8 cellular contexts compared by ENCODE assay signal in genomic region chr6:34656378-34657036, GRCh38. TPM values are rescaled to one million over a fixed set of nuclear protein-coding genes. Genes with fewer than 3 reads are reported as not detected.
DNase-seq lines count a peak whose midpoint lies in the region; ATAC-seq, FAIRE-seq and TF ChIP-seq lines count a peak whose summit lies in the region.

No MANE protein-coding gene starts in this region.

- peak; percentile 39 for DNase-seq in Calu3
- DNase-seq in GM19239 (ENCODE audit: insufficient read length, low spot score), result peak; percentile 45
- DNase-seq in NCI-H69 (lab: John Stamatoyannopoulos, UW), result peak; percentile 98
- no peak for DNase-seq in left cardiac atrium
- DNase-seq in smooth muscle cell (lab: John Stamatoyannopoulos, UW; ENCODE audit: unreplicated experiment), result no peak
- DNase-seq in activated CD8-positive, alpha-beta memory T cell treated with anti-CD3 and anti-CD28 coated beads, Interleukin-2, amount 50 U/mL, for 4 hours, result no peak

- WGBS in smooth muscle cell (ENCODE audit: low lambda C conversion rate), result 10% methylated on average over 5 of the region's 5 CpGs

- H3K79me2 ChIP-seq in smooth muscle cell (ENCODE audit: low read depth), result peaks cover 67% of the 10 kb centered on the region

- peak overlapping the region; percentile 72 for H3K4me2 ChIP-seq in smooth muscle cell

- no peaks in the 10 kb centered on the region for H3K36me3 ChIP-seq in smooth muscle cell (ENCODE audit: low read depth)

- TF ChIP-seq CTCF in Calu3 (IDR thresholded peaks at IDR 0.05; ENCODE audit: unreplicated experiment), result no peak
- TF ChIP-seq CTCF in smooth muscle cell (IDR thresholded peaks at IDR 0.05; ENCODE audit: borderline replicate concordance, insufficient read depth, poor library complexity, severe bottlenecking), result no peak

- no TSS peak for BruUV-seq in Calu3 (replicated peaks; lab: Mats Ljungman, UMichigan)

- H3K36me3 Mint-ChIP-seq in Calu3 (ENCODE audit: insufficient read depth, unreplicated experiment), result peaks cover 40% of the 10 kb centered on the region
- peaks cover 5% of the 10 kb centered on the region for H3K36me3 Mint-ChIP-seq in activated naive CD8-positive, alpha-beta T cell

- H3K9me3 Mint-ChIP-seq in Calu3 (ENCODE audit: low read depth, unreplicated experiment), result no peaks in the 10 kb centered on the region
- no peaks in the 10 kb centered on the region for H3K9me3 Mint-ChIP-seq in activated naive CD8-positive, alpha-beta T cell (ENCODE audit: low read depth)

- H3K27me3 Mint-ChIP-seq in Calu3 (ENCODE audit: unreplicated experiment), result no peaks in the 10 kb centered on the region
- H3K27me3 Mint-ChIP-seq in activated naive CD8-positive, alpha-beta T cell, result no peaks in the 10 kb centered on the region

- intact Hi-C loops in Calu3 (cut with micrococcal nuclease; ENCODE audit: unreplicated experiment) (loop anchor here (5.0 kb wide), 1 partner anchor 36 kb away; no protein-coding TSS in a partner anchor), left cardiac atrium (cut with DNase I) (no loop called here)

- peaks cover 42% of the 10 kb centered on the region for H3K4me1 Mint-ChIP-seq in Calu3 (ENCODE audit: low read depth, unreplicated experiment)
- H3K4me1 Mint-ChIP-seq in activated naive CD8-positive, alpha-beta T cell (ENCODE audit: low read depth), result peaks cover 58% of the 10 kb centered on the region

- peak; percentile 91 for ATAC-seq in HG03159 (IDR thresholded peaks at IDR 0.05; ENCODE audit: unreplicated experiment)
- ATAC-seq in left cardiac atrium, result peak; percentile 42 to 57

- H4K20me1 ChIP-seq in smooth muscle cell (ENCODE audit: low read depth), result peaks cover 70% of the 10 kb centered on the region

- H3K27me3 ChIP-seq in smooth muscle cell (ENCODE audit: low read depth), result no peaks in the 10 kb centered on the region

- peak; percentile 97 for FAIRE-seq in GM19239 (lab: Jason Lieb, UNC)

- H3F3A ChIP-seq in smooth muscle cell (ENCODE audit: low read depth), result peaks cover 40% of the 10 kb centered on the region

- no peak overlapping the region for H2AFZ ChIP-seq in smooth muscle cell (ENCODE audit: low read depth)

- H3K9me3 ChIP-seq in smooth muscle cell (replicated peaks; ENCODE audit: low read depth), result no peaks in the 10 kb centered on the region

- H3K27ac ChIP-seq in smooth muscle cell (ENCODE audit: low read depth), result peak overlapping the region; percentile 88

- peaks cover 7% of the 10 kb centered on the region for H3K4me1 ChIP-seq in smooth muscle cell (ENCODE audit: low read depth)

- H3K9ac ChIP-seq in smooth muscle cell (ENCODE audit: low read depth), result peak overlapping the region; percentile 57

- peak overlapping the region; percentile 31 for H3K4me3 ChIP-seq in smooth muscle cell

- H3K4me3 Mint-ChIP-seq in Calu3 (ENCODE audit: low read depth, unreplicated experiment), result peak overlapping the region; percentile 69
- peak overlapping the region; percentile 79 for H3K4me3 Mint-ChIP-seq in activated naive CD8-positive, alpha-beta T cell

- CTCF ChIA-PET in Calu3 (lab: Charles Lee), result interaction anchor here (0.6 to 2.9 kb wide), 21 partner anchors 8 to 584 kb away, joined by 3 to 18 read pairs (median 5); partner anchors contain the start of genes ILRUN, SMIM29, SNRPC and TAF11

- H3K27ac Mint-ChIP-seq in Calu3 (ENCODE audit: unreplicated experiment), result peak overlapping the region; percentile 90
- peak overlapping the region; percentile 94 for H3K27ac Mint-ChIP-seq in activated naive CD8-positive, alpha-beta T cell

RNA-seq across cellular contexts. Expression of gene ILRUN, which starts 40.1 kb away (rescaled TPM):
- total RNA-seq in Calu3 (2022) (137 and 145 TPM in 2 replicates), left cardiac atrium (100 to 1,000 TPM; 102 to 104 TPM), smooth muscle cell (23.9 and 24.5 TPM in 2 replicates)
- 7.5 and 9.0 TPM in 2 replicates for polyA plus RNA-seq in smooth muscle cell

Comparison
In these comparisons a context has a peak if more than half of its experiments do, and no peak if none do; other contexts are left out.
1. DNase-seq: peak in Calu3 (single experiment), GM19239 (single experiment) and NCI-H69 (single experiment); none in left cardiac atrium (single experiment), smooth muscle cell (single experiment) and activated CD8-positive, alpha-beta memory T cell treated with anti-CD3 and anti-CD28 coated beads, Interleukin-2, amount 50 U/mL, for 4 hours (single experiment).